Comparison of ENCODE assay signal across 23 cellular contexts in the genomic region with DNA sequence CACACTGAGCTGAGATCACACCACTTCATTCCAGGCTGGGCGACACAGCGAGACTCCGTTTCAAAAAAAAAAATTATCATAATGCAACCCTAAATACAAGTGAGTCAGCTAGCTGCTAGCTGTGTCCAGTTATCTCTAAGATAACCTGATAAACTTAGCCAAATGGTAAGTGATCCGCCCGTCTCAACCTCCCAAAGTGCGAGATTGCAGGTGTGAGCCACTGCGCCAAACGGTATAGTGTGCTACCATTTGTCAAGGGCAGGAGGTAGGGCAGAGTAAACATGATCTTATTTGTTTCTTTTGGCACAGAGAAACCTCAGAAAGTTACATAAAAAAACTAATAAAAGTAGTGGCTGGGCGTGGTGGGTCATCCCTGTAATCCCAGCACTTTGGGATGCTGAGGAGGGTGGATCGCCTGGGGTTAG. TPM values are rescaled to one million over a fixed set of nuclear protein-coding genes. Genes with fewer than 3 reads are reported as not detected.
DNase-seq lines count a peak whose midpoint lies in the region; ATAC-seq and TF ChIP-seq lines count a peak whose summit lies in the region.
"Had no signal": no experiment of that assay in that cellular context is flagged by ENCODE, and none has a peak within 500 bp of the region (broad histone marks: within the 10 kb centered on the region; RNA-seq: fewer than 3 reads in every experiment).

No MANE protein-coding gene starts in this region.

- WGBS in body of pancreas, 2 donors = 26 to 41% methylated on average over 10 of the region's 10 CpGs

- no peaks in the 10 kb centered on the region for H3K9me3 ChIP-seq in PC-3 (ENCODE audit: low read length)
- no peaks in the 10 kb centered on the region for H3K9me3 ChIP-seq in body of pancreas
- H3K9me3 ChIP-seq in osteoblast (ENCODE audit: low read depth, low read length) = no peaks in the 10 kb centered on the region
- no peaks in the 10 kb centered on the region for H3K9me3 ChIP-seq in SJCRH30 (replicated peaks)
- H3K9me3 ChIP-seq: A549, Peyer's patch had no signal

- H3K4me2 ChIP-seq in PC-3 (ENCODE audit: low read length) (peak overlapping the region; percentile 67; the same call in 1 of the 2 replicates), osteoblast (ENCODE audit: insufficient read depth, low read length) (no peak overlapping the region)
- H3K4me2 ChIP-seq: A549 had no signal

- H3K79me2 ChIP-seq in PC-3 (ENCODE audit: low read length) (peaks cover 2% of the 10 kb centered on the region), osteoblast (ENCODE audit: insufficient read depth, low read length) (no peaks in the 10 kb centered on the region)

- peak; percentile 75 for ATAC-seq in PC-3
- ATAC-seq in body of pancreas = peak; percentile 64
- no peak for ATAC-seq in GM18858 (IDR thresholded peaks at IDR 0.05; ENCODE audit: unreplicated experiment)
- ATAC-seq: A549 had no signal

- intact Hi-C loops in PC-3 (cut with micrococcal nuclease) = no loop called here
- intact Hi-C loops in body of pancreas (cut with DNase I) = no loop called here

- H3K4me3 ChIP-seq in PC-3 (ENCODE audit: low read length) = no peak overlapping the region
- H3K4me3 ChIP-seq in body of pancreas = no peak overlapping the region
- H3K4me3 ChIP-seq in osteoblast (ENCODE audit: insufficient read depth, low read length) = no peak overlapping the region
- H3K4me3 ChIP-seq in SJCRH30 = no peak overlapping the region
- H3K4me3 ChIP-seq: A549, Peyer's patch had no signal

- peak; percentile 33 for DNase-seq in A172 (ENCODE audit: low spot score)
- peak; percentile 79 for DNase-seq in PC-3
- peak; percentile 47 to 67 (median 55) for DNase-seq in body of pancreas
- DNase-seq in osteoblast (ENCODE audit: insufficient read length, low spot score, missing footprints) = peak; percentile 53
- DNase-seq in activated CD4-positive, alpha-beta T cell treated with anti-CD3 and anti-CD28 coated beads, Interleukin-2, amount 50 U/mL, for 4 hours = no peak
- no peak for DNase-seq in SJCRH30
- no peak for DNase-seq in SHP77 treated with DMSO at 0.1 percent for 48 hours (lab: John Stamatoyannopoulos, UW)
- DNase-seq: DMS53; GF-D8; Kasumi-1; MM.1S; NCI-H1048; NCI-H1417 treated with DMSO at 0.1 percent for 48 hours; NCI-H1930; NCI-H510A treated with DMSO at 0.1 percent for 48 hours; NCI-H748 treated with DMSO at 0.1 percent for 48 hours; NK-92 treated with Interleukin-12 subunit alpha and Interleukin-12 subunit beta, amount 100 ng/mL, for 24 hours; Peyer's patch had no signal

- H3K9ac ChIP-seq in PC-3 (ENCODE audit: low read length) = no peak overlapping the region

- POLR2A ChIA-PET in PC-3 (lab: Charles Lee; ENCODE audit: unreplicated experiment) = no interaction called here

- H3K9me2 ChIP-seq in PC-3 (replicated peaks; ENCODE audit: low read length) = no peaks in the 10 kb centered on the region

- H3F3A ChIP-seq in PC-3 (ENCODE audit: low read length, unreplicated experiment) = no peaks in the 10 kb centered on the region

- no peaks in the 10 kb centered on the region for H3K27me3 ChIP-seq in PC-3 (ENCODE audit: low read length)
- no peaks in the 10 kb centered on the region for H3K27me3 ChIP-seq in body of pancreas
- no peaks in the 10 kb centered on the region for H3K27me3 ChIP-seq in osteoblast (ENCODE audit: insufficient read depth, low read length)
- H3K27me3 ChIP-seq in SJCRH30 = no peaks in the 10 kb centered on the region
- H3K27me3 ChIP-seq: Peyer's patch had no signal

- no TSS peak for BruUV-seq in PC-3 (replicated peaks; lab: Mats Ljungman, UMichigan)

- CTCF ChIA-PET in PC-3 (lab: Charles Lee) = no interaction called here

- peaks cover 20% of the 10 kb centered on the region for H3K4me1 ChIP-seq in PC-3 (ENCODE audit: insufficient read depth, low read length)
- peaks cover 17% of the 10 kb centered on the region for H3K4me1 ChIP-seq in body of pancreas
- peaks cover 5% of the 10 kb centered on the region for H3K4me1 ChIP-seq in osteoblast (ENCODE audit: insufficient read depth, low read length)
- peaks cover 7% of the 10 kb centered on the region for H3K4me1 ChIP-seq in SJCRH30

- TF ChIP-seq POLR2A in body of pancreas (IDR thresholded peaks at IDR 0.05) = peak in 2 of 3 donors; percentile 29 to 39

- H3K36me3 ChIP-seq in PC-3 (ENCODE audit: low read depth, low read length) = no peaks in the 10 kb centered on the region
- no peaks in the 10 kb centered on the region for H3K36me3 ChIP-seq in body of pancreas (replicated peaks in 1 of 2; ENCODE audit: insufficient read depth in 1 of 2, low read depth in 2 of 2)
- H3K36me3 ChIP-seq in osteoblast (ENCODE audit: insufficient read depth, low read length) = no peaks in the 10 kb centered on the region
- H3K36me3 ChIP-seq in SJCRH30 = no peaks in the 10 kb centered on the region
- H3K36me3 ChIP-seq: Peyer's patch had no signal

- H4K20me1 ChIP-seq in PC-3 (ENCODE audit: low read length) (no peaks in the 10 kb centered on the region), osteoblast (ENCODE audit: insufficient read depth, low read length) (no peaks in the 10 kb centered on the region)

- no peak for TF ChIP-seq CTCF in PC-3 (conservative IDR thresholded peaks at IDR 0.05; ENCODE audit: low read depth, low read length)
- no peak for TF ChIP-seq CTCF in body of pancreas (IDR thresholded peaks at IDR 0.05)
- TF ChIP-seq CTCF in osteoblast (IDR thresholded peaks at IDR 0.05; ENCODE audit: extremely low read depth, low read depth, low read length) = no peak

- 0 out of 2 replicates have a peak overlapping the region, but pooled peaks have one; percentile 54 for H2AFZ ChIP-seq in PC-3 (ENCODE audit: low read length)
- no peak overlapping the region for H2AFZ ChIP-seq in osteoblast (ENCODE audit: low read length)

- H3K27ac ChIP-seq in PC-3 (ENCODE audit: low read length) = no peak overlapping the region
- H3K27ac ChIP-seq in body of pancreas = peak overlapping the region in 2 of 4 donors; percentile 55 to 60
- H3K27ac ChIP-seq in osteoblast (ENCODE audit: low read depth, low read length) = no peak overlapping the region
- no peak overlapping the region for H3K27ac ChIP-seq in SJCRH30
- H3K27ac ChIP-seq: A549, Peyer's patch had no signal

RNA-seq across cellular contexts. Expression of a gene that starts 4.7 kb away (rescaled TPM):
- 0.02 TPM in 1 of 2 replicates, not detected in the other for total RNA-seq in A172 (2014; rRNA removed; shearing (Covaris generic))
- total RNA-seq in PC-3 (2014; rRNA removed) = 66.0 and 86.3 TPM in 2 replicates
- total RNA-seq in body of pancreas = 10 to 100 TPM; 22.1 to 26.0 TPM
- total RNA-seq in osteoblast = 2.9 TPM in 2 replicates
- not detected in 2 replicates for total RNA-seq in SJCRH30 (2014; rRNA removed; shearing (Covaris generic))
- total RNA-seq: H4, SK-MEL-5 had no signal

RNA-seq across cellular contexts. Expression of a gene that starts 26.0 kb away (rescaled TPM):
- total RNA-seq in A172 (2014; rRNA removed; shearing (Covaris generic)) = not detected in 2 replicates
- total RNA-seq in PC-3 (2014; rRNA removed) (not detected in 2 replicates), body of pancreas (not detected), osteoblast (not detected in 2 replicates)
- total RNA-seq in SJCRH30 (2014; rRNA removed; shearing (Covaris generic)) = not detected in 2 replicates
- total RNA-seq: B cell, H4, Peyer's patch, SK-MEL-5 had no signal

RNA-seq across cellular contexts. Expression of a gene that starts 47.6 kb away (rescaled TPM):
- not detected in 2 replicates for total RNA-seq in A172 (2014; rRNA removed; shearing (Covaris generic))
- total RNA-seq in PC-3 (2014; rRNA removed) (1.2 and 2.8 TPM in 2 replicates), body of pancreas (not detected), osteoblast (0.72 TPM in 1 of 2 replicates, not detected in the other)
- 0.14 and 0.25 TPM in 2 replicates for total RNA-seq in SJCRH30 (2014; rRNA removed; shearing (Covaris generic))
- total RNA-seq: H4 had no signal

Comparison
In these comparisons a context has a peak if more than half of its experiments do, and no peak if none do; other contexts are left out.
1. DNase-seq: peak in A172 (single experiment), PC-3 (single experiment), body of pancreas (4 of 4) and osteoblast (single experiment); none in activated CD4-positive, alpha-beta T cell treated with anti-CD3 and anti-CD28 coated beads, Interleukin-2, amount 50 U/mL, for 4 hours (0 of 2), SJCRH30 (0 of 2) and SHP77 treated with DMSO at 0.1 percent for 48 hours (single experiment).